Comparison of ENCODE assay signal across 1 cellular context in genomic region chr13:34416833-34417425, GRCh38.
TF ChIP-seq lines count a peak whose summit lies in the region.

No MANE protein-coding gene starts in this region.

TF ChIP-seq in GM23338, 12 proteins besides CTCF, POLR2A, EP300 and RAD21 (continued from another document):
- no peak for TF ChIP-seq REST (IDR thresholded peaks at IDR 0.05; ENCODE audit: unreplicated experiment)
- no peak for TF ChIP-seq EZH2phosphoT487 (IDR thresholded peaks at IDR 0.05; ENCODE audit: unreplicated experiment)
- no peak for TF ChIP-seq EZH2 (IDR thresholded peaks at IDR 0.05; ENCODE audit: low read depth, unreplicated experiment)
- no peak for TF ChIP-seq ZNF114 (CRISPR knock-in tag; IDR thresholded peaks at IDR 0.05)
- no peak for TF ChIP-seq ZNF331 (CRISPR knock-in tag; IDR thresholded peaks at IDR 0.05; ENCODE audit: low read depth)
- no peak for TF ChIP-seq POLR2AphosphoS5 (IDR thresholded peaks at IDR 0.05; ENCODE audit: low read depth)
- TF ChIP-seq NANOG (IDR thresholded peaks at IDR 0.05; ENCODE audit: borderline replicate concordance) = no peak
- TF ChIP-seq ETS1 (IDR thresholded peaks at IDR 0.05) = no peak
